14 cellular contexts compared by ENCODE assay signal in the genomic region with DNA sequence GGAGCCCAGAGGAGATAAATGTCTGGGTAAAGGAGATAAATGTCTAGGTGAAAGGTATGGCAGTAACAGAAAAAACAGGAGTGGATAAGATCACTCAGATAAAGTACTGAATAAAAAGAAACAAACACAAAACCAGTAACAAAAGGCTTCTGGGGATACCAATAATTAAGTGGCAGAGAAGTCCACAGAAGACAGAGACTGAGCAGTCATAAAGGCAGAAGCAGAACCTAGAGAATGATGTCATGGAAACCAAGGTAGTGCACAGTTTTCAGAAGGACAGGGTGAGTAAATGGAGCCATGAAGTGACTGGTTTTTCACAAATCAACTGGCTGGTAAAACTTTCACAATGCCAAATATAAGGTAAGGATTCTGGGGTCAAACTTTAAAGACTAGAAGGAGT.
DNase-seq lines count a peak whose midpoint lies in the region; ATAC-seq and TF ChIP-seq lines count a peak whose summit lies in the region.
"Had no signal": no experiment of that assay in that cellular context is flagged by ENCODE, and none has a peak within 500 bp of the region (broad histone marks: within the 10 kb centered on the region; RNA-seq: fewer than 3 reads in every experiment).

No MANE protein-coding gene starts in this region.

- no peak overlapping the region for H3K4me2 ChIP-seq in SK-N-SH

- CTCF ChIA-PET in SK-N-SH (lab: Yijun Ruan, JAX): no interaction called here

- no peak overlapping the region for H3K4me3 ChIP-seq in colonic mucosa
- no peak overlapping the region for H3K4me3 ChIP-seq in left lung
- H3K4me3 ChIP-seq in SK-N-SH (ENCODE audit: low read depth in 2 of 2, low read length in 1 of 2): no peak overlapping the region

- H2AFZ ChIP-seq in SK-N-SH (ENCODE audit: low read depth): no peak overlapping the region

- H3K9ac ChIP-seq in colonic mucosa (ENCODE audit: low read depth in 2 of 2, low read length in 2 of 2): no peak overlapping the region
- no peak overlapping the region for H3K9ac ChIP-seq in SK-N-SH

- TF ChIP-seq CTCF in GM13977 (IDR thresholded peaks at IDR 0.05; ENCODE audit: extremely low read depth, insufficient read depth, missing control alignments) (no peak), colonic mucosa (IDR thresholded peaks at IDR 0.05) (no peak), left lung (IDR thresholded peaks at IDR 0.05) (no peak), SK-N-SH (IDR thresholded peaks at IDR 0.05) (no peak)

- peak; percentile 97 for ATAC-seq in GM19351 (IDR thresholded peaks at IDR 0.05; ENCODE audit: unreplicated experiment)
- ATAC-seq in HG02623 (IDR thresholded peaks at IDR 0.05; ENCODE audit: unreplicated experiment): peak; percentile 77
- ATAC-seq in HG03521 (IDR thresholded peaks at IDR 0.05; ENCODE audit: unreplicated experiment): peak; percentile 54
- no peak for ATAC-seq in left lung
- ATAC-seq: activated CD4-positive, CD25-positive, alpha-beta regulatory T cell treated with anti-CD3 and anti-CD28 coated beads, Interleukin-2, amount 50 U/mL, for 24 hours had no signal

- intact Hi-C loops in colonic mucosa (cut with DNase I) (no loop called here), left lung (cut with DNase I) (no loop called here)

- no peak for TF ChIP-seq EP300 in SK-N-SH (IDR thresholded peaks at IDR 0.05; ENCODE audit: borderline replicate concordance in 1 of 2, low read depth in 1 of 2, low read length in 1 of 2)

- no peaks in the 10 kb centered on the region for H4K20me1 ChIP-seq in SK-N-SH (ENCODE audit: insufficient read depth)

- no peaks in the 10 kb centered on the region for H3K36me3 ChIP-seq in colonic mucosa
- peaks cover 0 to 22% of the 10 kb centered on the region in 2 donors for H3K36me3 ChIP-seq in left lung
- peaks cover 3 to 15% of the 10 kb centered on the region in 2 experiments for H3K36me3 ChIP-seq in SK-N-SH (replicated peaks in 1 of 2; ENCODE audit: control insufficient read depth in 1 of 2, insufficient read depth in 2 of 2, low read length in 1 of 2)

- no peaks in the 10 kb centered on the region for H3F3A ChIP-seq in SK-N-SH (replicated peaks; ENCODE audit: insufficient read depth)

- H3K9me2 ChIP-seq in SK-N-SH: no peaks in the 10 kb centered on the region

- no peak for TF ChIP-seq RAD21 in SK-N-SH (IDR thresholded peaks at IDR 0.05; ENCODE audit: low read length)

- H3K4me1 ChIP-seq in colonic mucosa (no peaks in the 10 kb centered on the region), left lung (no peaks in the 10 kb centered on the region), SK-N-SH (ENCODE audit: control insufficient read depth in 1 of 2, insufficient read depth in 2 of 2, low read depth in 1 of 2, low read length in 1 of 2) (no peaks in the 10 kb centered on the region; a peak in 1 of 4 replicates)

- H3K9me3 ChIP-seq in colonic mucosa: no peaks in the 10 kb centered on the region
- H3K9me3 ChIP-seq in left lung: no peaks in the 10 kb centered on the region
- H3K9me3 ChIP-seq in SK-N-SH: no peaks in the 10 kb centered on the region

- H3K27me3 ChIP-seq in colonic mucosa (no peaks in the 10 kb centered on the region), left lung (no peaks in the 10 kb centered on the region), SK-N-SH (ENCODE audit: insufficient read depth) (no peaks in the 10 kb centered on the region)

- no peaks in the 10 kb centered on the region for H3K79me2 ChIP-seq in SK-N-SH (ENCODE audit: insufficient read depth)

- DNase-seq in GM13977 (ENCODE audit: low spot score) (peak; percentile 9), colonic mucosa (no peak), COLO829 (ENCODE audit: low spot score) (no peak), left lung (no peak), SK-N-SH (no peak)
- DNase-seq: activated effector memory CD4-positive, alpha-beta T cell treated with Interleukin-2 at 50 U/mL for 16 hours; MV-4-11; NCI-H345; stimulated activated CD4-positive, alpha-beta T cell treated with anti-CD3 and anti-CD28 coated beads, Interleukin-4, amount 100 ng/mL, for 1 hour; stimulated activated naive CD4-positive, alpha-beta T cell treated with Interleukin-2 at 50 U/mL for 16 hours had no signal

- POLR2A ChIA-PET in SK-N-SH (lab: Yijun Ruan, JAX): no interaction called here

- H3K27ac ChIP-seq in colonic mucosa (no peak overlapping the region), left lung (no peak overlapping the region), SK-N-SH (ENCODE audit: low read depth in 2 of 2, low read length in 1 of 2) (no peak overlapping the region)

- in situ Hi-C loops in GM13977 (cut with MboI; ENCODE audit: low pct_unique_long_range_greater_than_20kb, low sequenced_read_pairs, unreplicated experiment): no loop called here

TF ChIP-seq in SK-N-SH, 30 proteins besides CTCF, POLR2A, EP300 and RAD21 (continues in another document):
- TF ChIP-seq TAF1 (IDR thresholded peaks at IDR 0.05; ENCODE audit: borderline replicate concordance, low read depth, low read length) (no peak), EZH2phosphoT487 (IDR thresholded peaks at IDR 0.05; ENCODE audit: borderline replicate concordance, low read depth) (no peak), TCF12 (IDR thresholded peaks at IDR 0.05) (no peak), YY1 (IDR thresholded peaks at IDR 0.05; ENCODE audit: low read depth) (no peak), RCOR1 (IDR thresholded peaks at IDR 0.05; ENCODE audit: low read length) (no peak), TEAD4 (IDR thresholded peaks at IDR 0.05; ENCODE audit: borderline replicate concordance, insufficient read depth) (no peak), GATA2 (CRISPR knock-in tag; IDR thresholded peaks at IDR 0.05) (no peak), RFX5 (IDR thresholded peaks at IDR 0.05; ENCODE audit: low read length) (no peak), NRF1 (IDR thresholded peaks at IDR 0.05; ENCODE audit: low read depth, low read length) (no peak), CHD2 (IDR thresholded peaks at IDR 0.05; ENCODE audit: low read length, partially characterized antibody) (no peak), FOXJ3 (CRISPR knock-in tag; IDR thresholded peaks at IDR 0.05) (no peak), NFIC (IDR thresholded peaks at IDR 0.05; ENCODE audit: borderline replicate concordance) (no peak), MXI1 (IDR thresholded peaks at IDR 0.05; ENCODE audit: low read depth, low read length) (no peak), FOSL2 (IDR thresholded peaks at IDR 0.05; ENCODE audit: borderline replicate concordance, low read depth) (no peak)
- TF ChIP-seq, protein P1, sequence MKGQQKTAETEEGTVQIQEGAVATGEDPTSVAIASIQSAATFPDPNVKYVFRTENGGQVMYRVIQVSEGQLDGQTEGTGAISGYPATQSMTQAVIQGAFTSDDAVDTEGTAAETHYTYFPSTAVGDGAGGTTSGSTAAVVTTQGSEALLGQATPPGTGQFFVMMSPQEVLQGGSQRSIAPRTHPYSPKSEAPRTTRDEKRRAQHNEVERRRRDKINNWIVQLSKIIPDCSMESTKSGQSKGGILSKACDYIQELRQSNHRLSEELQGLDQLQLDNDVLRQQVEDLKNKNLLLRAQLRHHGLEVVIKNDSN (IDR thresholded peaks at IDR 0.05; ENCODE audit: borderline replicate concordance, low read depth): no peak
- TF ChIP-seq, protein P2, sequence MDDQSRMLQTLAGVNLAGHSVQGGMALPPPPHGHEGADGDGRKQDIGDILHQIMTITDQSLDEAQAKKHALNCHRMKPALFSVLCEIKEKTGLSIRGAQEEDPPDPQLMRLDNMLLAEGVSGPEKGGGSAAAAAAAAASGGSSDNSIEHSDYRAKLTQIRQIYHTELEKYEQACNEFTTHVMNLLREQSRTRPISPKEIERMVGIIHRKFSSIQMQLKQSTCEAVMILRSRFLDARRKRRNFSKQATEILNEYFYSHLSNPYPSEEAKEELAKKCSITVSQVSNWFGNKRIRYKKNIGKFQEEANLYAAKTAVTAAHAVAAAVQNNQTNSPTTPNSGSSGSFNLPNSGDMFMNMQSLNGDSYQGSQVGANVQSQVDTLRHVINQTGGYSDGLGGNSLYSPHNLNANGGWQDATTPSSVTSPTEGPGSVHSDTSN (IDR thresholded peaks at IDR 0.05): no peak
- TF ChIP-seq, protein P3, sequence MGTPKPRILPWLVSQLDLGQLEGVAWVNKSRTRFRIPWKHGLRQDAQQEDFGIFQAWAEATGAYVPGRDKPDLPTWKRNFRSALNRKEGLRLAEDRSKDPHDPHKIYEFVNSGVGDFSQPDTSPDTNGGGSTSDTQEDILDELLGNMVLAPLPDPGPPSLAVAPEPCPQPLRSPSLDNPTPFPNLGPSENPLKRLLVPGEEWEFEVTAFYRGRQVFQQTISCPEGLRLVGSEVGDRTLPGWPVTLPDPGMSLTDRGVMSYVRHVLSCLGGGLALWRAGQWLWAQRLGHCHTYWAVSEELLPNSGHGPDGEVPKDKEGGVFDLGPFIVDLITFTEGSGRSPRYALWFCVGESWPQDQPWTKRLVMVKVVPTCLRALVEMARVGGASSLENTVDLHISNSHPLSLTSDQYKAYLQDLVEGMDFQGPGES (IDR thresholded peaks at IDR 0.05; ENCODE audit: low read depth, low read length): no peak
- TF ChIP-seq, protein P4, sequence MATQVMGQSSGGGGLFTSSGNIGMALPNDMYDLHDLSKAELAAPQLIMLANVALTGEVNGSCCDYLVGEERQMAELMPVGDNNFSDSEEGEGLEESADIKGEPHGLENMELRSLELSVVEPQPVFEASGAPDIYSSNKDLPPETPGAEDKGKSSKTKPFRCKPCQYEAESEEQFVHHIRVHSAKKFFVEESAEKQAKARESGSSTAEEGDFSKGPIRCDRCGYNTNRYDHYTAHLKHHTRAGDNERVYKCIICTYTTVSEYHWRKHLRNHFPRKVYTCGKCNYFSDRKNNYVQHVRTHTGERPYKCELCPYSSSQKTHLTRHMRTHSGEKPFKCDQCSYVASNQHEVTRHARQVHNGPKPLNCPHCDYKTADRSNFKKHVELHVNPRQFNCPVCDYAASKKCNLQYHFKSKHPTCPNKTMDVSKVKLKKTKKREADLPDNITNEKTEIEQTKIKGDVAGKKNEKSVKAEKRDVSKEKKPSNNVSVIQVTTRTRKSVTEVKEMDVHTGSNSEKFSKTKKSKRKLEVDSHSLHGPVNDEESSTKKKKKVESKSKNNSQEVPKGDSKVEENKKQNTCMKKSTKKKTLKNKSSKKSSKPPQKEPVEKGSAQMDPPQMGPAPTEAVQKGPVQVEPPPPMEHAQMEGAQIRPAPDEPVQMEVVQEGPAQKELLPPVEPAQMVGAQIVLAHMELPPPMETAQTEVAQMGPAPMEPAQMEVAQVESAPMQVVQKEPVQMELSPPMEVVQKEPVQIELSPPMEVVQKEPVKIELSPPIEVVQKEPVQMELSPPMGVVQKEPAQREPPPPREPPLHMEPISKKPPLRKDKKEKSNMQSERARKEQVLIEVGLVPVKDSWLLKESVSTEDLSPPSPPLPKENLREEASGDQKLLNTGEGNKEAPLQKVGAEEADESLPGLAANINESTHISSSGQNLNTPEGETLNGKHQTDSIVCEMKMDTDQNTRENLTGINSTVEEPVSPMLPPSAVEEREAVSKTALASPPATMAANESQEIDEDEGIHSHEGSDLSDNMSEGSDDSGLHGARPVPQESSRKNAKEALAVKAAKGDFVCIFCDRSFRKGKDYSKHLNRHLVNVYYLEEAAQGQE (IDR thresholded peaks at IDR 0.05; ENCODE audit: low read depth, low read length): no peak
